Comparison of ENCODE assay signal across 1 cellular context in genomic region chr10:71981024-71981867, GRCh38.
TF ChIP-seq lines count a peak whose summit lies in the region.

No MANE protein-coding gene starts in this region.

TF ChIP-seq in HepG2, 621 proteins besides CTCF, POLR2A, EP300 and RAD21 (continued from another document and continues in another):
- TF ChIP-seq GATAD2A (CRISPR knock-in tag; IDR thresholded peaks at IDR 0.05) (peak; percentile 48; the same call in 1 of the 2 replicates), ZNF816 (CRISPR knock-in tag; IDR thresholded peaks at IDR 0.05; ENCODE audit: borderline replicate concordance) (no peak), BRD4 (CRISPR knock-in tag; IDR thresholded peaks at IDR 0.05) (0 out of 2 replicates have a peak, but pooled peaks have one; percentile 37), LCORL (IDR thresholded peaks at IDR 0.05) (no peak), LCORL (CRISPR knock-in tag; IDR thresholded peaks at IDR 0.05) (peak; percentile 42; the same call in 1 of the 2 replicates), POGK (CRISPR knock-in tag; conservative IDR thresholded peaks at IDR 0.05) (no peak), CEBPB (IDR thresholded peaks at IDR 0.05; ENCODE audit: borderline replicate concordance, low read depth, low read length) (no peak), ZBTB46 (CRISPR knock-in tag; IDR thresholded peaks at IDR 0.05; ENCODE audit: borderline replicate concordance) (no peak), HNF4G (IDR thresholded peaks at IDR 0.05; ENCODE audit: borderline replicate concordance, low read depth, low read length) (no peak), HNF4G (CRISPR knock-in tag; IDR thresholded peaks at IDR 0.05; ENCODE audit: borderline replicate concordance, low read depth) (no peak), PRDM10 (CRISPR knock-in tag; IDR thresholded peaks at IDR 0.05; ENCODE audit: low read depth) (no peak), ZNF570 (CRISPR knock-in tag; IDR thresholded peaks at IDR 0.05; ENCODE audit: borderline replicate concordance) (no peak), ARID5B (CRISPR knock-in tag; IDR thresholded peaks at IDR 0.05) (peak; percentile 65), ZNF44 (CRISPR knock-in tag; IDR thresholded peaks at IDR 0.05) (no peak), SRSF1 (optimal IDR thresholded peaks at IDR 0.05; ENCODE audit: low read depth, low read length) (peak; percentile 76), SMARCE1 (IDR thresholded peaks at IDR 0.05; ENCODE audit: borderline replicate concordance) (no peak), ISX (CRISPR knock-in tag; conservative IDR thresholded peaks at IDR 0.05) (no peak), ZNF468 (CRISPR knock-in tag; IDR thresholded peaks at IDR 0.05) (no peak), ZNF337 (CRISPR knock-in tag; IDR thresholded peaks at IDR 0.05; ENCODE audit: borderline replicate concordance, low read depth) (no peak), RERE (CRISPR knock-in tag; IDR thresholded peaks at IDR 0.05; ENCODE audit: low read depth) (no peak), MIER2 (CRISPR knock-in tag; IDR thresholded peaks at IDR 0.05) (no peak), KLF13 (CRISPR knock-in tag; IDR thresholded peaks at IDR 0.05) (no peak), MTF2 (CRISPR knock-in tag; IDR thresholded peaks at IDR 0.05; ENCODE audit: borderline replicate concordance) (no peak), ZNF296 (CRISPR knock-in tag; conservative IDR thresholded peaks at IDR 0.05) (no peak), THAP8 (CRISPR knock-in tag; IDR thresholded peaks at IDR 0.05; ENCODE audit: borderline replicate concordance) (no peak), TARDBP (CRISPR knock-in tag; IDR thresholded peaks at IDR 0.05) (no peak), PHF20 (CRISPR knock-in tag; IDR thresholded peaks at IDR 0.05) (no peak), RNF219 (CRISPR knock-in tag; IDR thresholded peaks at IDR 0.05) (no peak), GABPA (IDR thresholded peaks at IDR 0.05; ENCODE audit: low read depth, low read length) (no peak), GABPA (CRISPR knock-in tag; IDR thresholded peaks at IDR 0.05; ENCODE audit: low read depth) (no peak), ZNF235 (CRISPR knock-in tag; IDR thresholded peaks at IDR 0.05; ENCODE audit: borderline replicate concordance) (no peak), MTERF4 (CRISPR knock-in tag; IDR thresholded peaks at IDR 0.05) (no peak)
